ENCODE assay signal across 2 cellular contexts in genomic region chr1:219954052-219954451, GRCh38.
TF ChIP-seq lines count a peak whose summit lies in the region.

No MANE protein-coding gene starts in this region.

TF ChIP-seq in GM23338, 12 proteins besides CTCF, POLR2A, EP300 and RAD21:
- TF ChIP-seq CREB1 (CRISPR knock-in tag; IDR thresholded peaks at IDR 0.05; ENCODE audit: low read depth) (no peak), POLR2AphosphoS5 (IDR thresholded peaks at IDR 0.05; ENCODE audit: low read depth) (no peak), ZNF114 (CRISPR knock-in tag; IDR thresholded peaks at IDR 0.05) (no peak), STAT1 (IDR thresholded peaks at IDR 0.05; ENCODE audit: unreplicated experiment) (no peak), NANOG (IDR thresholded peaks at IDR 0.05; ENCODE audit: borderline replicate concordance) (no peak), ZNF331 (CRISPR knock-in tag; IDR thresholded peaks at IDR 0.05; ENCODE audit: low read depth) (no peak), EZH2phosphoT487 (IDR thresholded peaks at IDR 0.05; ENCODE audit: unreplicated experiment) (no peak), JUNB (IDR thresholded peaks at IDR 0.05; ENCODE audit: unreplicated experiment) (no peak), EZH2 (IDR thresholded peaks at IDR 0.05; ENCODE audit: low read depth, unreplicated experiment) (no peak)
- TF ChIP-seq, protein P1, sequence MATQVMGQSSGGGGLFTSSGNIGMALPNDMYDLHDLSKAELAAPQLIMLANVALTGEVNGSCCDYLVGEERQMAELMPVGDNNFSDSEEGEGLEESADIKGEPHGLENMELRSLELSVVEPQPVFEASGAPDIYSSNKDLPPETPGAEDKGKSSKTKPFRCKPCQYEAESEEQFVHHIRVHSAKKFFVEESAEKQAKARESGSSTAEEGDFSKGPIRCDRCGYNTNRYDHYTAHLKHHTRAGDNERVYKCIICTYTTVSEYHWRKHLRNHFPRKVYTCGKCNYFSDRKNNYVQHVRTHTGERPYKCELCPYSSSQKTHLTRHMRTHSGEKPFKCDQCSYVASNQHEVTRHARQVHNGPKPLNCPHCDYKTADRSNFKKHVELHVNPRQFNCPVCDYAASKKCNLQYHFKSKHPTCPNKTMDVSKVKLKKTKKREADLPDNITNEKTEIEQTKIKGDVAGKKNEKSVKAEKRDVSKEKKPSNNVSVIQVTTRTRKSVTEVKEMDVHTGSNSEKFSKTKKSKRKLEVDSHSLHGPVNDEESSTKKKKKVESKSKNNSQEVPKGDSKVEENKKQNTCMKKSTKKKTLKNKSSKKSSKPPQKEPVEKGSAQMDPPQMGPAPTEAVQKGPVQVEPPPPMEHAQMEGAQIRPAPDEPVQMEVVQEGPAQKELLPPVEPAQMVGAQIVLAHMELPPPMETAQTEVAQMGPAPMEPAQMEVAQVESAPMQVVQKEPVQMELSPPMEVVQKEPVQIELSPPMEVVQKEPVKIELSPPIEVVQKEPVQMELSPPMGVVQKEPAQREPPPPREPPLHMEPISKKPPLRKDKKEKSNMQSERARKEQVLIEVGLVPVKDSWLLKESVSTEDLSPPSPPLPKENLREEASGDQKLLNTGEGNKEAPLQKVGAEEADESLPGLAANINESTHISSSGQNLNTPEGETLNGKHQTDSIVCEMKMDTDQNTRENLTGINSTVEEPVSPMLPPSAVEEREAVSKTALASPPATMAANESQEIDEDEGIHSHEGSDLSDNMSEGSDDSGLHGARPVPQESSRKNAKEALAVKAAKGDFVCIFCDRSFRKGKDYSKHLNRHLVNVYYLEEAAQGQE (IDR thresholded peaks at IDR 0.05; ENCODE audit: unreplicated experiment): no peak
- TF ChIP-seq, protein P2, sequence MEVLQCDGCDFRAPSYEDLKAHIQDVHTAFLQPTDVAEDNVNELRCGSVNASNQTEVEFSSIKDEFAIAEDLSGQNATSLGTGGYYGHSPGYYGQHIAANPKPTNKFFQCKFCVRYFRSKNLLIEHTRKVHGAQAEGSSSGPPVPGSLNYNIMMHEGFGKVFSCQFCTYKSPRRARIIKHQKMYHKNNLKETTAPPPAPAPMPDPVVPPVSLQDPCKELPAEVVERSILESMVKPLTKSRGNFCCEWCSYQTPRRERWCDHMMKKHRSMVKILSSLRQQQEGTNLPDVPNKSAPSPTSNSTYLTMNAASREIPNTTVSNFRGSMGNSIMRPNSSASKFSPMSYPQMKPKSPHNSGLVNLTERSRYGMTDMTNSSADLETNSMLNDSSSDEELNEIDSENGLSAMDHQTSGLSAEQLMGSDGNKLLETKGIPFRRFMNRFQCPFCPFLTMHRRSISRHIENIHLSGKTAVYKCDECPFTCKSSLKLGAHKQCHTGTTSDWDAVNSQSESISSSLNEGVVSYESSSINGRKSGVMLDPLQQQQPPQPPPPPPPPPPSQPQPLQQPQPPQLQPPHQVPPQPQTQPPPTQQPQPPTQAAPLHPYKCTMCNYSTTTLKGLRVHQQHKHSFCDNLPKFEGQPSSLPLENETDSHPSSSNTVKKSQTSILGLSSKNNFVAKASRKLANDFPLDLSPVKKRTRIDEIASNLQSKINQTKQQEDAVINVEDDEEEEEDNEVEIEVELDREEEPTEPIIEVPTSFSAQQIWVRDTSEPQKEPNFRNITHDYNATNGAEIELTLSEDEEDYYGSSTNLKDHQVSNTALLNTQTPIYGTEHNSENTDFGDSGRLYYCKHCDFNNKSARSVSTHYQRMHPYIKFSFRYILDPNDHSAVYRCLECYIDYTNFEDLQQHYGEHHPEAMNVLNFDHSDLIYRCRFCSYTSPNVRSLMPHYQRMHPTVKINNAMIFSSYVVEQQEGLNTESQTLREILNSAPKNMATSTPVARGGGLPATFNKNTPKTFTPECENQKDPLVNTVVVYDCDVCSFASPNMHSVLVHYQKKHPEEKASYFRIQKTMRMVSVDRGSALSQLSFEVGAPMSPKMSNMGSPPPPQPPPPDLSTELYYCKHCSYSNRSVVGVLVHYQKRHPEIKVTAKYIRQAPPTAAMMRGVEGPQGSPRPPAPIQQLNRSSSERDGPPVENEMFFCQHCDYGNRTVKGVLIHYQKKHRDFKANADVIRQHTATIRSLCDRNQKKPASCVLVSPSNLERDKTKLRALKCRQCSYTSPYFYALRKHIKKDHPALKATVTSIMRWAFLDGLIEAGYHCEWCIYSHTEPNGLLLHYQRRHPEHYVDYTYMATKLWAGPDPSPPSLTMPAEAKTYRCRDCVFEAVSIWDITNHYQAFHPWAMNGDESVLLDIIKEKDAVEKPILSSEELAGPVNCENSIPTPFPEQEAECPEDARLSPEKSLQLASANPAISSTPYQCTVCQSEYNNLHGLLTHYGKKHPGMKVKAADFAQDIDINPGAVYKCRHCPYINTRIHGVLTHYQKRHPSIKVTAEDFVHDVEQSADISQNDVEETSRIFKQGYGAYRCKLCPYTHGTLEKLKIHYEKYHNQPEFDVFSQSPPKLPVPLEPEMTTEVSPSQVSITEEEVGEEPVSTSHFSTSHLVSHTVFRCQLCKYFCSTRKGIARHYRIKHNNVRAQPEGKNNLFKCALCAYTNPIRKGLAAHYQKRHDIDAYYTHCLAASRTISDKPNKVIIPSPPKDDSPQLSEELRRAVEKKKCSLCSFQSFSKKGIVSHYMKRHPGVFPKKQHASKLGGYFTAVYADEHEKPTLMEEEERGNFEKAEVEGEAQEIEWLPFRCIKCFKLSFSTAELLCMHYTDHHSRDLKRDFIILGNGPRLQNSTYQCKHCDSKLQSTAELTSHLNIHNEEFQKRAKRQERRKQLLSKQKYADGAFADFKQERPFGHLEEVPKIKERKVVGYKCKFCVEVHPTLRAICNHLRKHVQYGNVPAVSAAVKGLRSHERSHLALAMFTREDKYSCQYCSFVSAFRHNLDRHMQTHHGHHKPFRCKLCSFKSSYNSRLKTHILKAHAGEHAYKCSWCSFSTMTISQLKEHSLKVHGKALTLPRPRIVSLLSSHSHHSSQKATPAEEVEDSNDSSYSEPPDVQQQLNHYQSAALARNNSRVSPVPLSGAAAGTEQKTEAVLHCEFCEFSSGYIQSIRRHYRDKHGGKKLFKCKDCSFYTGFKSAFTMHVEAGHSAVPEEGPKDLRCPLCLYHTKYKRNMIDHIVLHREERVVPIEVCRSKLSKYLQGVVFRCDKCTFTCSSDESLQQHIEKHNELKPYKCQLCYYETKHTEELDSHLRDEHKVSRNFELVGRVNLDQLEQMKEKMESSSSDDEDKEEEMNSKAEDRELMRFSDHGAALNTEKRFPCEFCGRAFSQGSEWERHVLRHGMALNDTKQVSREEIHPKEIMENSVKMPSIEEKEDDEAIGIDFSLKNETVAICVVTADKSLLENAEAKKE (CRISPR knock-in tag; IDR thresholded peaks at IDR 0.05): no peak
- TF ChIP-seq, protein P3, sequence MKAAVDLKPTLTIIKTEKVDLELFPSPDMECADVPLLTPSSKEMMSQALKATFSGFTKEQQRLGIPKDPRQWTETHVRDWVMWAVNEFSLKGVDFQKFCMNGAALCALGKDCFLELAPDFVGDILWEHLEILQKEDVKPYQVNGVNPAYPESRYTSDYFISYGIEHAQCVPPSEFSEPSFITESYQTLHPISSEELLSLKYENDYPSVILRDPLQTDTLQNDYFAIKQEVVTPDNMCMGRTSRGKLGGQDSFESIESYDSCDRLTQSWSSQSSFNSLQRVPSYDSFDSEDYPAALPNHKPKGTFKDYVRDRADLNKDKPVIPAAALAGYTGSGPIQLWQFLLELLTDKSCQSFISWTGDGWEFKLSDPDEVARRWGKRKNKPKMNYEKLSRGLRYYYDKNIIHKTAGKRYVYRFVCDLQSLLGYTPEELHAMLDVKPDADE (IDR thresholded peaks at IDR 0.05): no peak

TF ChIP-seq in K562, 482 proteins besides CTCF, POLR2A, EP300 and RAD21 (continued from another document):
- TF ChIP-seq, protein P4, sequence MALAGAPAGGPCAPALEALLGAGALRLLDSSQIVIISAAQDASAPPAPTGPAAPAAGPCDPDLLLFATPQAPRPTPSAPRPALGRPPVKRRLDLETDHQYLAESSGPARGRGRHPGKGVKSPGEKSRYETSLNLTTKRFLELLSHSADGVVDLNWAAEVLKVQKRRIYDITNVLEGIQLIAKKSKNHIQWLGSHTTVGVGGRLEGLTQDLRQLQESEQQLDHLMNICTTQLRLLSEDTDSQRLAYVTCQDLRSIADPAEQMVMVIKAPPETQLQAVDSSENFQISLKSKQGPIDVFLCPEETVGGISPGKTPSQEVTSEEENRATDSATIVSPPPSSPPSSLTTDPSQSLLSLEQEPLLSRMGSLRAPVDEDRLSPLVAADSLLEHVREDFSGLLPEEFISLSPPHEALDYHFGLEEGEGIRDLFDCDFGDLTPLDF (CRISPR knock-in tag; IDR thresholded peaks at IDR 0.05): no peak
- no peak for TF ChIP-seq RBM34 (IDR thresholded peaks at IDR 0.05; ENCODE audit: borderline replicate concordance, insufficient read depth, low read length)
- TF ChIP-seq CBX1 (IDR thresholded peaks at IDR 0.05; ENCODE audit: low read depth): no peak
- TF ChIP-seq SNRNP70 (optimal IDR thresholded peaks at IDR 0.05; ENCODE audit: low read depth, low read length): no peak
- no peak for TF ChIP-seq KLF1 (tag; IDR thresholded peaks at IDR 0.05)
- TF ChIP-seq VEZF1 (CRISPR knock-in tag; IDR thresholded peaks at IDR 0.05): no peak
- TF ChIP-seq FOXJ2 (tag; IDR thresholded peaks at IDR 0.05): no peak
- no peak for TF ChIP-seq ZBTB33 (CRISPR knock-in tag; IDR thresholded peaks at IDR 0.05)
- TF ChIP-seq CAMTA2 (CRISPR knock-in tag; conservative IDR thresholded peaks at IDR 0.05): no peak
- TF ChIP-seq ZNF75A (CRISPR knock-in tag; IDR thresholded peaks at IDR 0.05): no peak
- TF ChIP-seq NFE2 (IDR thresholded peaks at IDR 0.05; ENCODE audit: low read depth): no peak
- TF ChIP-seq MED1 (CRISPR knock-in tag; IDR thresholded peaks at IDR 0.05; ENCODE audit: borderline replicate concordance): no peak
- no peak for TF ChIP-seq HEY1 (CRISPR knock-in tag; IDR thresholded peaks at IDR 0.05; ENCODE audit: borderline replicate concordance)
- TF ChIP-seq ZNF655 (CRISPR knock-in tag; IDR thresholded peaks at IDR 0.05): no peak
- TF ChIP-seq BCOR (IDR thresholded peaks at IDR 0.05): no peak
